Comparison of ENCODE assay signal across 10 cellular contexts in genomic region chr1:226123591-226124471, GRCh38.
DNase-seq lines count a peak whose midpoint lies in the region; ATAC-seq and TF ChIP-seq lines count a peak whose summit lies in the region.
"Had no signal": no experiment of that assay in that cellular context is flagged by ENCODE, and none has a peak within 500 bp of the region (broad histone marks: within the 10 kb centered on the region; RNA-seq: fewer than 3 reads in every experiment).

No MANE protein-coding gene starts in this region.

- H3K27ac Mint-ChIP-seq in GM23338, result peak overlapping the region; percentile 50; the same call in 1 of the 2 replicates
- H3K27ac Mint-ChIP-seq in activated naive CD8-positive, alpha-beta T cell treated with anti-CD3 and anti-CD28 coated beads, Interleukin-2, amount 10 ng/mL, durations not matched to agents 7 days and 5 days, result no peak overlapping the region

- POLR2A ChIA-PET in activated naive CD8-positive, alpha-beta T cell treated with anti-CD3 and anti-CD28 coated beads, Interleukin-2, amount 10 ng/mL, durations not matched to agents 7 days and 5 days (lab: Charles Lee), result interaction anchor here (0.5 to 5.9 kb wide), 5 partner anchors 14 to 61 kb away, joined by 3 to 34 read pairs (median 9); partner anchors contain the start of gene H3-3A

- H3K27me3 ChIP-seq in BLaER1, result no peaks in the 10 kb centered on the region
- peaks cover 13% of the 10 kb centered on the region for H3K27me3 ChIP-seq in GM23338 (ENCODE audit: insufficient read depth)
- H3K27me3 ChIP-seq in mucosa of rectum (ENCODE audit: control insufficient read depth in 2 of 2, insufficient read depth in 2 of 2, low read length in 2 of 2), result no peaks in the 10 kb centered on the region

- H3K36me3 ChIP-seq in BLaER1, result no peaks in the 10 kb centered on the region
- no peaks in the 10 kb centered on the region for H3K36me3 ChIP-seq in GM23338 (ENCODE audit: insufficient read depth)
- no peaks in the 10 kb centered on the region for H3K36me3 ChIP-seq in mucosa of rectum (ENCODE audit: control insufficient read depth in 2 of 2, insufficient read depth in 2 of 2, low read length in 2 of 2)

- peak overlapping the region; percentile 85 for H3K4me2 ChIP-seq in BLaER1
- H3K4me2 ChIP-seq in GM23338, result no peak overlapping the region; the same call in 1 of the 2 replicates

- no peak overlapping the region for H3K4me3 ChIP-seq in BLaER1
- H3K4me3 ChIP-seq in GM23338, result no peak overlapping the region
- peak overlapping the region in 1 of 2 donors; percentile 9 for H3K4me3 ChIP-seq in mucosa of rectum (ENCODE audit: low read length in 2 of 2)

- H2AFZ ChIP-seq in GM23338, result no peak overlapping the region; the same call in 1 of the 2 replicates

- no peak for TF ChIP-seq CTCF in GM23338 (conservative IDR thresholded peaks at IDR 0.05; ENCODE audit: low read depth in 2 of 2)

- H3F3A ChIP-seq in GM23338 (replicated peaks; ENCODE audit: low read depth), result peaks cover 14% of the 10 kb centered on the region; the same call in 1 of the 2 replicates

- H3K27ac ChIP-seq in BLaER1 (no peak overlapping the region), GM23338 (ENCODE audit: low read depth) (no peak overlapping the region), mucosa of rectum (ENCODE audit: low read depth in 2 of 2, low read length in 2 of 2) (peak overlapping the region; percentile 98)

- no peaks in the 10 kb centered on the region for H3K36me3 Mint-ChIP-seq in GM23338 (ENCODE audit: low read depth)
- no peaks in the 10 kb centered on the region for H3K36me3 Mint-ChIP-seq in activated naive CD8-positive, alpha-beta T cell treated with anti-CD3 and anti-CD28 coated beads, Interleukin-2, amount 10 ng/mL, durations not matched to agents 7 days and 5 days

- H3K4me1 ChIP-seq in BLaER1 (peaks cover 64% of the 10 kb centered on the region), GM23338 (ENCODE audit: insufficient read depth) (peaks cover 41% of the 10 kb centered on the region), mucosa of rectum (ENCODE audit: control insufficient read depth in 2 of 2, insufficient read depth in 2 of 2, low read length in 2 of 2) (peaks cover 47 to 53% of the 10 kb centered on the region in 2 donors)

- H3K9me3 Mint-ChIP-seq in GM23338, result no peaks in the 10 kb centered on the region
- no peaks in the 10 kb centered on the region for H3K9me3 Mint-ChIP-seq in activated naive CD8-positive, alpha-beta T cell treated with anti-CD3 and anti-CD28 coated beads, Interleukin-2, amount 10 ng/mL, durations not matched to agents 7 days and 5 days

- no peaks in the 10 kb centered on the region for H3K9me3 ChIP-seq in BLaER1
- no peaks in the 10 kb centered on the region for H3K9me3 ChIP-seq in mucosa of rectum (ENCODE audit: control insufficient read depth in 2 of 2, low read length in 2 of 2)

- no peak overlapping the region; the same call in 1 of the 2 replicates for H3K9ac ChIP-seq in BLaER1
- peak overlapping the region; percentile 28 to 57 for H3K9ac ChIP-seq in mucosa of rectum (ENCODE audit: low read depth in 1 of 2, low read length in 2 of 2)

- peaks cover 52% of the 10 kb centered on the region for H3K4me1 Mint-ChIP-seq in GM23338
- H3K4me1 Mint-ChIP-seq in activated naive CD8-positive, alpha-beta T cell treated with anti-CD3 and anti-CD28 coated beads, Interleukin-2, amount 10 ng/mL, durations not matched to agents 7 days and 5 days, result peaks cover 16% of the 10 kb centered on the region

- peak overlapping the region; percentile 59; the same call in 2 of the 3 replicates for H3K4me3 Mint-ChIP-seq in GM23338
- H3K4me3 Mint-ChIP-seq in activated naive CD8-positive, alpha-beta T cell treated with anti-CD3 and anti-CD28 coated beads, Interleukin-2, amount 10 ng/mL, durations not matched to agents 7 days and 5 days, result peak overlapping the region; percentile 25

- H3K9me2 ChIP-seq in GM23338 (ENCODE audit: insufficient read depth), result no peaks in the 10 kb centered on the region

- peaks cover 34% of the 10 kb centered on the region for H3K27me3 Mint-ChIP-seq in GM23338 (ENCODE audit: insufficient read depth, low read depth, poor library complexity)
- peaks cover 6% of the 10 kb centered on the region for H3K27me3 Mint-ChIP-seq in activated naive CD8-positive, alpha-beta T cell treated with anti-CD3 and anti-CD28 coated beads, Interleukin-2, amount 10 ng/mL, durations not matched to agents 7 days and 5 days

- H4K20me1 ChIP-seq in BLaER1 (no peaks in the 10 kb centered on the region), GM23338 (replicated peaks; ENCODE audit: insufficient read depth) (no peaks in the 10 kb centered on the region)

- H3K79me2 ChIP-seq in GM23338 (replicated peaks; ENCODE audit: insufficient read depth), result no peaks in the 10 kb centered on the region

- DNase-seq in GM23338 (ENCODE audit: low spot score) (no peak), nucleus accumbens (lab: John Stamatoyannopoulos, UW) (no peak), hypothalamus (lab: John Stamatoyannopoulos, UW) (no peak)
- peak; percentile 33 for DNase-seq in activated naive CD8-positive, alpha-beta T cell treated with anti-CD3 and anti-CD28 coated beads, Interleukin-2, amount 10 ng/mL, durations not matched to agents 7 days and 5 days
- DNase-seq in activated CD4-positive, alpha-beta T cell treated with anti-CD3 and anti-CD28 coated beads, Interleukin-2, amount 50 U/mL, for 48 hours, result no peak
- DNase-seq: activated CD4-positive, CD25-positive, alpha-beta regulatory T cell treated with anti-CD3 and anti-CD28 coated beads, Interleukin-2, amount 50 U/mL, for 72 hours; NCI-H187 had no signal

- no peak for ATAC-seq in GM23338
- ATAC-seq in activated naive CD8-positive, alpha-beta T cell treated with anti-CD3 and anti-CD28 coated beads, Interleukin-2, amount 10 ng/mL, durations not matched to agents 7 days and 5 days (ENCODE audit: low read depth), result no peak
- ATAC-seq in HG02588 (IDR thresholded peaks at IDR 0.05; ENCODE audit: unreplicated experiment), result no peak

TF ChIP-seq in GM23338, 12 proteins besides CTCF, POLR2A, EP300 and RAD21 (continues in another document):
- TF ChIP-seq ZNF331 (CRISPR knock-in tag; IDR thresholded peaks at IDR 0.05; ENCODE audit: low read depth), result no peak
- TF ChIP-seq CREB1 (CRISPR knock-in tag; IDR thresholded peaks at IDR 0.05; ENCODE audit: low read depth), result no peak
- TF ChIP-seq NANOG (IDR thresholded peaks at IDR 0.05; ENCODE audit: borderline replicate concordance), result no peak
- no peak for TF ChIP-seq ETS1 (IDR thresholded peaks at IDR 0.05)
- no peak for TF ChIP-seq ZNF114 (CRISPR knock-in tag; IDR thresholded peaks at IDR 0.05)
- TF ChIP-seq JUNB (IDR thresholded peaks at IDR 0.05; ENCODE audit: unreplicated experiment), result no peak
- no peak for TF ChIP-seq STAT1 (IDR thresholded peaks at IDR 0.05; ENCODE audit: unreplicated experiment)
- no peak for TF ChIP-seq EZH2 (IDR thresholded peaks at IDR 0.05; ENCODE audit: low read depth, unreplicated experiment)
- TF ChIP-seq REST (IDR thresholded peaks at IDR 0.05; ENCODE audit: unreplicated experiment), result no peak
- no peak for TF ChIP-seq EZH2phosphoT487 (IDR thresholded peaks at IDR 0.05; ENCODE audit: unreplicated experiment)
- no peak for TF ChIP-seq POLR2AphosphoS5 (IDR thresholded peaks at IDR 0.05; ENCODE audit: low read depth)

Comparison
In these comparisons a context has a peak if more than half of its experiments do, and no peak if none do; other contexts are left out.
1. H3K27ac ChIP-seq: peak in mucosa of rectum (2 of 2); none in BLaER1 (single experiment) and GM23338 (single experiment).